In genomic region chr14:23379331-23380196, GRCh38 we compare ENCODE assay signal across 1 cellular context.
A peak's percentile ranks its signal among the peaks of the same experiment; 100 is the strongest.
TF ChIP-seq lines count a peak whose summit lies in the region.

No MANE protein-coding gene starts in this region.

TF ChIP-seq in HepG2, 621 proteins besides CTCF, POLR2A, EP300 and RAD21 (continued from another document and continues in another):
- TF ChIP-seq U2AF2 (IDR thresholded peaks at IDR 0.05; ENCODE audit: low read depth, low read length) (no peak), ZNF3 (CRISPR knock-in tag; IDR thresholded peaks at IDR 0.05) (no peak), ZZZ3 (CRISPR knock-in tag; IDR thresholded peaks at IDR 0.05; ENCODE audit: borderline replicate concordance) (peak; percentile 37), ZNF737 (CRISPR knock-in tag; IDR thresholded peaks at IDR 0.05; ENCODE audit: borderline replicate concordance) (0 out of 2 replicates have a peak, but pooled peaks have one; percentile 27), BRCA1 (CRISPR knock-in tag; IDR thresholded peaks at IDR 0.05) (no peak), CENPBD1 (CRISPR knock-in tag; IDR thresholded peaks at IDR 0.05; ENCODE audit: borderline replicate concordance, low read depth) (no peak; the same call in 1 of the 2 replicates), ZNF674 (CRISPR knock-in tag; IDR thresholded peaks at IDR 0.05; ENCODE audit: low read depth) (no peak), ZNF251 (CRISPR knock-in tag; IDR thresholded peaks at IDR 0.05) (no peak), PTBP1 (IDR thresholded peaks at IDR 0.05; ENCODE audit: low read depth, low read length, poor library complexity, severe bottlenecking) (peak; percentile 81), PCBP2 (optimal IDR thresholded peaks at IDR 0.05; ENCODE audit: low read depth, low read length, poor library complexity, severe bottlenecking) (peak; percentile 65), NBN (conservative IDR thresholded peaks at IDR 0.05) (no peak), PBX2 (CRISPR knock-in tag; IDR thresholded peaks at IDR 0.05) (no peak), PRDM10 (CRISPR knock-in tag; IDR thresholded peaks at IDR 0.05; ENCODE audit: low read depth) (no peak), ZNF333 (CRISPR knock-in tag; IDR thresholded peaks at IDR 0.05; ENCODE audit: borderline replicate concordance) (no peak), ZNF607 (CRISPR knock-in tag; IDR thresholded peaks at IDR 0.05; ENCODE audit: borderline replicate concordance) (no peak), ZNF274 (CRISPR knock-in tag; IDR thresholded peaks at IDR 0.05) (peak; percentile 58; the same call in 1 of the 2 replicates), ATF5 (CRISPR knock-in tag; IDR thresholded peaks at IDR 0.05; ENCODE audit: low read depth) (no peak), SP4 (CRISPR knock-in tag; IDR thresholded peaks at IDR 0.05) (no peak; the same call in 1 of the 2 replicates), ZNF639 (CRISPR knock-in tag; conservative IDR thresholded peaks at IDR 0.05) (no peak; the same call in 1 of the 2 replicates)
- TF ChIP-seq, protein P1, sequence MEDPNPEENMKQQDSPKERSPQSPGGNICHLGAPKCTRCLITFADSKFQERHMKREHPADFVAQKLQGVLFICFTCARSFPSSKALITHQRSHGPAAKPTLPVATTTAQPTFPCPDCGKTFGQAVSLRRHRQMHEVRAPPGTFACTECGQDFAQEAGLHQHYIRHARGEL (CRISPR knock-in tag; IDR thresholded peaks at IDR 0.05), result no peak
- TF ChIP-seq, protein P2, sequence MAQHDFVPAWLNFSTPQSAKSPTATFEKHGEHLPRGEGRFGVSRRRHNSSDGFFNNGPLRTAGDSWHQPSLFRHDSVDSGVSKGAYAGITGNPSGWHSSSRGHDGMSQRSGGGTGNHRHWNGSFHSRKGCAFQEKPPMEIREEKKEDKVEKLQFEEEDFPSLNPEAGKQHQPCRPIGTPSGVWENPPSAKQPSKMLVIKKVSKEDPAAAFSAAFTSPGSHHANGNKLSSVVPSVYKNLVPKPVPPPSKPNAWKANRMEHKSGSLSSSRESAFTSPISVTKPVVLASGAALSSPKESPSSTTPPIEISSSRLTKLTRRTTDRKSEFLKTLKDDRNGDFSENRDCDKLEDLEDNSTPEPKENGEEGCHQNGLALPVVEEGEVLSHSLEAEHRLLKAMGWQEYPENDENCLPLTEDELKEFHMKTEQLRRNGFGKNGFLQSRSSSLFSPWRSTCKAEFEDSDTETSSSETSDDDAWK (CRISPR knock-in tag; IDR thresholded peaks at IDR 0.05), result no peak
- TF ChIP-seq, protein P3, sequence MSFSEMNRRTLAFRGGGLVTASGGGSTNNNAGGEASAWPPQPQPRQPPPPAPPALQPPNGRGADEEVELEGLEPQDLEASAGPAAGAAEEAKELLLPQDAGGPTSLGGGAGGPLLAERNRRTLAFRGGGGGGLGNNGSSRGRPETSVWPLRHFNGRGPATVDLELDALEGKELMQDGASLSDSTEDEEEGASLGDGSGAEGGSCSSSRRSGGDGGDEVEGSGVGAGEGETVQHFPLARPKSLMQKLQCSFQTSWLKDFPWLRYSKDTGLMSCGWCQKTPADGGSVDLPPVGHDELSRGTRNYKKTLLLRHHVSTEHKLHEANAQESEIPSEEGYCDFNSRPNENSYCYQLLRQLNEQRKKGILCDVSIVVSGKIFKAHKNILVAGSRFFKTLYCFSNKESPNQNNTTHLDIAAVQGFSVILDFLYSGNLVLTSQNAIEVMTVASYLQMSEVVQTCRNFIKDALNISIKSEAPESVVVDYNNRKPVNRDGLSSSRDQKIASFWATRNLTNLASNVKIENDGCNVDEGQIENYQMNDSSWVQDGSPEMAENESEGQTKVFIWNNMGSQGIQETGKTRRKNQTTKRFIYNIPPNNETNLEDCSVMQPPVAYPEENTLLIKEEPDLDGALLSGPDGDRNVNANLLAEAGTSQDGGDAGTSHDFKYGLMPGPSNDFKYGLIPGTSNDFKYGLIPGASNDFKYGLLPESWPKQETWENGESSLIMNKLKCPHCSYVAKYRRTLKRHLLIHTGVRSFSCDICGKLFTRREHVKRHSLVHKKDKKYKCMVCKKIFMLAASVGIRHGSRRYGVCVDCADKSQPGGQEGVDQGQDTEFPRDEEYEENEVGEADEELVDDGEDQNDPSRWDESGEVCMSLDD (CRISPR knock-in tag; IDR thresholded peaks at IDR 0.05; ENCODE audit: borderline replicate concordance), result no peak
- TF ChIP-seq, protein P4, sequence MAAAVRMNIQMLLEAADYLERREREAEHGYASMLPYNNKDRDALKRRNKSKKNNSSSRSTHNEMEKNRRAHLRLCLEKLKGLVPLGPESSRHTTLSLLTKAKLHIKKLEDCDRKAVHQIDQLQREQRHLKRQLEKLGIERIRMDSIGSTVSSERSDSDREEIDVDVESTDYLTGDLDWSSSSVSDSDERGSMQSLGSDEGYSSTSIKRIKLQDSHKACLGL (CRISPR knock-in tag; IDR thresholded peaks at IDR 0.05), result peak; percentile 53; the same call in 1 of the 2 replicates
- TF ChIP-seq, protein P5, sequence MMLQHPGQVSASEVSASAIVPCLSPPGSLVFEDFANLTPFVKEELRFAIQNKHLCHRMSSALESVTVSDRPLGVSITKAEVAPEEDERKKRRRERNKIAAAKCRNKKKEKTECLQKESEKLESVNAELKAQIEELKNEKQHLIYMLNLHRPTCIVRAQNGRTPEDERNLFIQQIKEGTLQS (CRISPR knock-in tag; IDR thresholded peaks at IDR 0.05), result no peak
- TF ChIP-seq, protein P6, sequence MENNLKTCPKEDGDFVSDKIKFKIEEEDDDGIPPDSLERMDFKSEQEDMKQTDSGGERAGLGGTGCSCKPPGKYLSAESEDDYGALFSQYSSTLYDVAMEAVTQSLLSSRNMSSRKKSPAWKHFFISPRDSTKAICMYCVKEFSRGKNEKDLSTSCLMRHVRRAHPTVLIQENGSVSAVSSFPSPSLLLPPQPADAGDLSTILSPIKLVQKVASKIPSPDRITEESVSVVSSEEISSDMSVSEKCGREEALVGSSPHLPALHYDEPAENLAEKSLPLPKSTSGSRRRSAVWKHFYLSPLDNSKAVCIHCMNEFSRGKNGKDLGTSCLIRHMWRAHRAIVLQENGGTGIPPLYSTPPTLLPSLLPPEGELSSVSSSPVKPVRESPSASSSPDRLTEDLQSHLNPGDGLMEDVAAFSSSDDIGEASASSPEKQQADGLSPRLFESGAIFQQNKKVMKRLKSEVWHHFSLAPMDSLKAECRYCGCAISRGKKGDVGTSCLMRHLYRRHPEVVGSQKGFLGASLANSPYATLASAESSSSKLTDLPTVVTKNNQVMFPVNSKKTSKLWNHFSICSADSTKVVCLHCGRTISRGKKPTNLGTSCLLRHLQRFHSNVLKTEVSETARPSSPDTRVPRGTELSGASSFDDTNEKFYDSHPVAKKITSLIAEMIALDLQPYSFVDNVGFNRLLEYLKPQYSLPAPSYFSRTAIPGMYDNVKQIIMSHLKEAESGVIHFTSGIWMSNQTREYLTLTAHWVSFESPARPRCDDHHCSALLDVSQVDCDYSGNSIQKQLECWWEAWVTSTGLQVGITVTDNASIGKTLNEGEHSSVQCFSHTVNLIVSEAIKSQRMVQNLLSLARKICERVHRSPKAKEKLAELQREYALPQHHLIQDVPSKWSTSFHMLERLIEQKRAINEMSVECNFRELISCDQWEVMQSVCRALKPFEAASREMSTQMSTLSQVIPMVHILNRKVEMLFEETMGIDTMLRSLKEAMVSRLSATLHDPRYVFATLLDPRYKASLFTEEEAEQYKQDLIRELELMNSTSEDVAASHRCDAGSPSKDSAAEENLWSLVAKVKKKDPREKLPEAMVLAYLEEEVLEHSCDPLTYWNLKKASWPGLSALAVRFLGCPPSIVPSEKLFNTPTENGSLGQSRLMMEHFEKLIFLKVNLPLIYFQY (CRISPR knock-in tag; IDR thresholded peaks at IDR 0.05; ENCODE audit: borderline replicate concordance), result 0 out of 2 replicates have a peak, but pooled peaks have one; percentile 41
- TF ChIP-seq, protein P7, sequence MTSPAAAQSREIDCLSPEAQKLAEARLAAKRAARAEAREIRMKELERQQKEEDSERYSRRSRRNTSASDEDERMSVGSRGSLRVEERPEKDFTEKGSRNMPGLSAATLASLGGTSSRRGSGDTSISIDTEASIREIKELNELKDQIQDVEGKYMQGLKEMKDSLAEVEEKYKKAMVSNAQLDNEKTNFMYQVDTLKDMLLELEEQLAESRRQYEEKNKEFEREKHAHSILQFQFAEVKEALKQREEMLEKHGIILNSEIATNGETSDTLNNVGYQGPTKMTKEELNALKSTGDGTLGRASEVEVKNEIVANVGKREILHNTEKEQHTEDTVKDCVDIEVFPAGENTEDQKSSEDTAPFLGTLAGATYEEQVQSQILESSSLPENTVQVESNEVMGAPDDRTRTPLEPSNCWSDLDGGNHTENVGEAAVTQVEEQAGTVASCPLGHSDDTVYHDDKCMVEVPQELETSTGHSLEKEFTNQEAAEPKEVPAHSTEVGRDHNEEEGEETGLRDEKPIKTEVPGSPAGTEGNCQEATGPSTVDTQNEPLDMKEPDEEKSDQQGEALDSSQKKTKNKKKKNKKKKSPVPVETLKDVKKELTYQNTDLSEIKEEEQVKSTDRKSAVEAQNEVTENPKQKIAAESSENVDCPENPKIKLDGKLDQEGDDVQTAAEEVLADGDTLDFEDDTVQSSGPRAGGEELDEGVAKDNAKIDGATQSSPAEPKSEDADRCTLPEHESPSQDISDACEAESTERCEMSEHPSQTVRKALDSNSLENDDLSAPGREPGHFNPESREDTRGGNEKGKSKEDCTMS (CRISPR knock-in tag; conservative IDR thresholded peaks at IDR 0.05), result no peak
- TF ChIP-seq, protein P8, sequence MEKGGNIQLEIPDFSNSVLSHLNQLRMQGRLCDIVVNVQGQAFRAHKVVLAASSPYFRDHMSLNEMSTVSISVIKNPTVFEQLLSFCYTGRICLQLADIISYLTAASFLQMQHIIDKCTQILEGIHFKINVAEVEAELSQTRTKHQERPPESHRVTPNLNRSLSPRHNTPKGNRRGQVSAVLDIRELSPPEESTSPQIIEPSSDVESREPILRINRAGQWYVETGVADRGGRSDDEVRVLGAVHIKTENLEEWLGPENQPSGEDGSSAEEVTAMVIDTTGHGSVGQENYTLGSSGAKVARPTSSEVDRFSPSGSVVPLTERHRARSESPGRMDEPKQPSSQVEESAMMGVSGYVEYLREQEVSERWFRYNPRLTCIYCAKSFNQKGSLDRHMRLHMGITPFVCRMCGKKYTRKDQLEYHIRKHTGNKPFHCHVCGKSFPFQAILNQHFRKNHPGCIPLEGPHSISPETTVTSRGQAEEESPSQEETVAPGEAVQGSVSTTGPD (CRISPR knock-in tag; IDR thresholded peaks at IDR 0.05), result no peak
- TF ChIP-seq, protein P9, sequence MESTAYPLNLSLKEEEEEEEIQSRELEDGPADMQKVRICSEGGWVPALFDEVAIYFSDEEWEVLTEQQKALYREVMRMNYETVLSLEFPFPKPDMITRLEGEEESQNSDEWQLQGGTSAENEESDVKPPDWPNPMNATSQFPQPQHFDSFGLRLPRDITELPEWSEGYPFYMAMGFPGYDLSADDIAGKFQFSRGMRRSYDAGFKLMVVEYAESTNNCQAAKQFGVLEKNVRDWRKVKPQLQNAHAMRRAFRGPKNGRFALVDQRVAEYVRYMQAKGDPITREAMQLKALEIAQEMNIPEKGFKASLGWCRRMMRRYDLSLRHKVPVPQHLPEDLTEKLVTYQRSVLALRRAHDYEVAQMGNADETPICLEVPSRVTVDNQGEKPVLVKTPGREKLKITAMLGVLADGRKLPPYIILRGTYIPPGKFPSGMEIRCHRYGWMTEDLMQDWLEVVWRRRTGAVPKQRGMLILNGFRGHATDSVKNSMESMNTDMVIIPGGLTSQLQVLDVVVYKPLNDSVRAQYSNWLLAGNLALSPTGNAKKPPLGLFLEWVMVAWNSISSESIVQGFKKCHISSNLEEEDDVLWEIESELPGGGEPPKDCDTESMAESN (CRISPR knock-in tag; conservative IDR thresholded peaks at IDR 0.05), result peak; percentile 66; the same call in 1 of the 2 replicates
